10 cellular contexts compared by ENCODE assay signal in the genomic region with DNA sequence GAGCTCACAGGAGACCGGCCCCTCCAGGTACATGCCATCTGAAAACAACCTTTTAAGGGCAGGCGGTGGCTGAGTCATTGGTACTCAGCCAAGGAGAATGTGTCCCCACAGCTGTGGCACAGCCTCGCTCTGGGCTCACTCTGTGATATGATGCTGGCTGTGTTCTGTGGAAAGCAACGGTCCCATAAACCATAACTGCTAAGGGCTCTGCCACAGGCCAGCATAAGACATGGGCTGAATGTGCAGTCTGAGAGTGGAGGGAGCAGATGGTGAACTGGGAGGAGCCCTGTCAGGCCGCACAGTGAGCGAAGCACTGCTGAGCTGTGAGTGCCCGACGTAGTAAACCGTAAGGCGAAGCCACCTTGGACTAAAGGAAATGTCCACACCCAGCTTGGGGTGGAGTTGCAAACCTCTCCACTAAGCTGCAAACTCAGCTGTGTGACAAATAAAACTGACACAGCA.
A peak's percentile ranks its signal among the peaks of the same experiment; 100 is the strongest.
DNase-seq lines count a peak whose midpoint lies in the region; ATAC-seq lines count a peak whose summit lies in the region.
"Had no signal": no experiment of that assay in that cellular context is flagged by ENCODE, and none has a peak within 500 bp of the region (broad histone marks: within the 10 kb centered on the region; RNA-seq: fewer than 3 reads in every experiment).

No MANE protein-coding gene starts in this region.

- DNase-seq in Daoy (ENCODE audit: low read depth) (peak; percentile 13), NCI-H2029 treated with DMSO at 0.1 percent for 48 hours (lab: John Stamatoyannopoulos, UW) (peak; percentile 54), cerebellum (ENCODE audit: low spot score) (peak; percentile 27), pons (ENCODE audit: low spot score) (peak; percentile 43), NCI-H187 (lab: John Stamatoyannopoulos, UW) (no peak)
- no peak for DNase-seq in stimulated activated CD4-positive, alpha-beta T cell treated with anti-CD3 and anti-CD28 coated beads, Interleukin-2, amount 100 ng/mL, for 48 hours
- DNase-seq: Kasumi-1; stimulated activated CD4-positive, alpha-beta T cell treated with anti-CD3 and anti-CD28 coated beads, Interleukin-12 subunit alpha, Interleukin-12 subunit beta, amount 100 ng/mL, for 4 hours; stimulated activated naive CD4-positive, alpha-beta T cell treated with Interleukin-2 at 50 U/mL for 16 hours had no signal

- no peak for ATAC-seq in HG02973 (IDR thresholded peaks at IDR 0.05; ENCODE audit: unreplicated experiment)

Comparison
In these comparisons a context has a peak if more than half of its experiments do, and no peak if none do; other contexts are left out.
1. DNase-seq: peak in Daoy (single experiment), NCI-H2029 treated with DMSO at 0.1 percent for 48 hours (single experiment), cerebellum (single experiment) and pons (single experiment); none in stimulated activated CD4-positive, alpha-beta T cell treated with anti-CD3 and anti-CD28 coated beads, Interleukin-2, amount 100 ng/mL, for 48 hours (0 of 2) and NCI-H187 (0 of 2).